8 cellular contexts compared by ENCODE assay signal in genomic region chr11:65444314-65445051, GRCh38. TPM values are rescaled to one million over a fixed set of nuclear protein-coding genes. Genes with fewer than 3 reads are reported as not detected.
DNase-seq lines count a peak whose midpoint lies in the region; ATAC-seq and TF ChIP-seq lines count a peak whose summit lies in the region.

No MANE protein-coding gene starts in this region.

- no peaks in the 10 kb centered on the region for H3K23me2 ChIP-seq in H9 (ENCODE audit: insufficient read length, low read depth, low read length, poor library complexity, severe bottlenecking)

- no peak for TF ChIP-seq CTCF in psoas muscle (IDR thresholded peaks at IDR 0.05)
- TF ChIP-seq CTCF in H9 (conservative IDR thresholded peaks at IDR 0.05), result no peak

- H2BK120ac ChIP-seq in H9 (ENCODE audit: low read depth, low read length, poor library complexity, severe bottlenecking), result no peak overlapping the region

- H3K23ac ChIP-seq in H9 (ENCODE audit: insufficient read length, low read depth, low read length), result no peak overlapping the region

- 28 to 55% (median 33%) methylated on average over 14 of the region's 14 CpGs for WGBS in psoas muscle, 3 donors
- WGBS in H9 (ENCODE audit: extremely low coverage, insufficient read length, low lambda C conversion rate), result no CpG with 5 or more reads among the region's 14 CpGs

- peaks cover 2 to 3% (median 2%) of the 10 kb centered on the region in 3 experiments; a peak in 5 of 7 replicates for H3K36me3 Mint-ChIP-seq in H9 (ENCODE audit: insufficient read depth in 1 of 3, low read depth in 3 of 3)

- no peak overlapping the region for H3K4ac ChIP-seq in H9 (ENCODE audit: low read depth, low read length)

- H3K79me2 ChIP-seq in H9 (ENCODE audit: insufficient read depth, low read length), result no peaks in the 10 kb centered on the region

- no peaks in the 10 kb centered on the region for H4K20me1 ChIP-seq in H9 (ENCODE audit: control insufficient read depth, insufficient read depth, insufficient read length)

- intact Hi-C loops in psoas muscle (cut with DNase I), result no loop called here

- H3K27ac Mint-ChIP-seq in H9, result no peak overlapping the region; a peak in 1 of 7 replicates

- no peak overlapping the region for H4K5ac ChIP-seq in H9 (ENCODE audit: insufficient read length, low read depth, low read length)

- no peaks in the 10 kb centered on the region for H3K9me3 ChIP-seq in psoas muscle
- H3K9me3 ChIP-seq in H9 (ENCODE audit: control insufficient read depth, low read depth, low read length), result no peaks in the 10 kb centered on the region

- no peak overlapping the region for H2AFZ ChIP-seq in H9 (ENCODE audit: low read length)

- H3K4me1 ChIP-seq in psoas muscle (peaks cover 4% of the 10 kb centered on the region), H9 (ENCODE audit: insufficient read depth, low read length) (no peaks in the 10 kb centered on the region)

- no peak overlapping the region for H3K4me2 ChIP-seq in H9 (ENCODE audit: insufficient read depth, insufficient read length, low read length)

- peaks cover 2 to 3% of the 10 kb centered on the region in 2 experiments for H3K9me3 Mint-ChIP-seq in H9

- no peak overlapping the region for H2BK12ac ChIP-seq in H9 (ENCODE audit: insufficient read length, low read depth, low read length)

- peaks cover 0 to 66% of the 10 kb centered on the region in 2 donors for H3K36me3 ChIP-seq in psoas muscle (ENCODE audit: insufficient read depth in 1 of 2, low read depth in 1 of 2)

- H3K14ac ChIP-seq in H9 (ENCODE audit: insufficient read depth, low read length), result no peak overlapping the region

- H4K8ac ChIP-seq in H9 (replicated peaks; ENCODE audit: insufficient read length, low read depth, low read length), result no peak overlapping the region

- ATAC-seq in SK-N-SH treated with all-trans-retinoic acid at 6 μM for 48 hours (peak; percentile 0; the same call in 1 of the 3 replicates), psoas muscle (no peak), GM21447 (IDR thresholded peaks at IDR 0.05; ENCODE audit: unreplicated experiment) (no peak)

- no peak overlapping the region for H2BK15ac ChIP-seq in H9 (ENCODE audit: low read depth, low read length)

- H3T11ph ChIP-seq in H9 (ENCODE audit: low read length), result no peak overlapping the region

- no peaks in the 10 kb centered on the region for H3K27me3 ChIP-seq in psoas muscle (ENCODE audit: insufficient read depth in 3 of 3, low read length in 2 of 3)
- no peaks in the 10 kb centered on the region for H3K27me3 ChIP-seq in H9 (ENCODE audit: insufficient read depth, low read length)

- no peaks in the 10 kb centered on the region for H3K79me1 ChIP-seq in H9 (ENCODE audit: insufficient read depth, low read depth, low read length, poor library complexity, severe bottlenecking)

- H3K27ac ChIP-seq in epithelial cell of prostate, result peak overlapping the region; percentile 67
- peak overlapping the region; percentile 79 for H3K27ac ChIP-seq in psoas muscle
- no peak overlapping the region for H3K27ac ChIP-seq in H9 (ENCODE audit: insufficient read length, low read depth, low read length)

- H3K4me3 ChIP-seq in psoas muscle, result no peak overlapping the region

- H2BK20ac ChIP-seq in H9 (ENCODE audit: low read depth, low read length, poor library complexity, severe bottlenecking), result no peak overlapping the region

- H4K91ac ChIP-seq in H9 (ENCODE audit: insufficient read length, low read depth, low read length), result no peak overlapping the region

- peaks cover 12 to 14% of the 10 kb centered on the region in 2 experiments for H3K4me1 Mint-ChIP-seq in H9

- no peak overlapping the region for H3K56ac ChIP-seq in H9 (ENCODE audit: insufficient read length, low read depth, low read length)

- no peak overlapping the region for H3K4me3 Mint-ChIP-seq in H9

- peak; percentile 32 for DNase-seq in ELF-1 (ENCODE audit: low read depth, low spot score)
- DNase-seq in epithelial cell of prostate (ENCODE audit: low read depth, low spot score), result no peak
- DNase-seq in psoas muscle, result peak in 1 of 2 donors; percentile 77
- no peak for DNase-seq in stimulated activated CD4-positive, alpha-beta T cell treated with anti-CD3 and anti-CD28 coated beads, Interleukin-4, amount 100 ng/mL, for 4 hours
- DNase-seq in H9, result no peak
- no peak for DNase-seq in NCI-H146 (lab: John Stamatoyannopoulos, UW)

- no peak overlapping the region for H2BK5ac ChIP-seq in H9 (ENCODE audit: insufficient read length, low read length)

- H3K9ac ChIP-seq in H9 (ENCODE audit: extremely low read depth, insufficient read length, low read length), result no peak overlapping the region

- H2AK5ac ChIP-seq in H9 (ENCODE audit: insufficient read length, low read length), result no peak overlapping the region

- peaks cover 24% of the 10 kb centered on the region for H3K27me3 Mint-ChIP-seq in H9 (ENCODE audit: low read depth)

- no peak overlapping the region for H3K18ac ChIP-seq in H9 (ENCODE audit: insufficient read length, low read depth, low read length)

TF ChIP-seq in SK-N-SH treated with all-trans-retinoic acid at 6 μM for 48 hours, 23 proteins besides CTCF, POLR2A, EP300 and RAD21 (continues in another document):
- TF ChIP-seq SNAI2 (CRISPR knock-in tag; IDR thresholded peaks at IDR 0.05) (no peak), OSR1 (CRISPR knock-in tag; IDR thresholded peaks at IDR 0.05) (no peak), PPARA (CRISPR knock-in tag; IDR thresholded peaks at IDR 0.05; ENCODE audit: borderline replicate concordance) (no peak), CSRNP3 (CRISPR knock-in tag; IDR thresholded peaks at IDR 0.05) (no peak), ISL1 (CRISPR knock-in tag; IDR thresholded peaks at IDR 0.05) (no peak), ZNF8 (CRISPR knock-in tag; IDR thresholded peaks at IDR 0.05) (peak; percentile 34; the same call in 1 of the 2 replicates), RARB (CRISPR knock-in tag; IDR thresholded peaks at IDR 0.05) (peak; percentile 95), ZFP30 (CRISPR knock-in tag; IDR thresholded peaks at IDR 0.05) (no peak; the same call in 1 of the 2 replicates), ZC3H10 (CRISPR knock-in tag; IDR thresholded peaks at IDR 0.05) (peak; percentile 73), ZFP3 (CRISPR knock-in tag; IDR thresholded peaks at IDR 0.05) (no peak), TSHZ2 (CRISPR knock-in tag; IDR thresholded peaks at IDR 0.05) (no peak), ZNF565 (CRISPR knock-in tag; conservative IDR thresholded peaks at IDR 0.05; ENCODE audit: low read depth) (0 out of 2 replicates have a peak, but pooled peaks have one; percentile 33), TOX (CRISPR knock-in tag; IDR thresholded peaks at IDR 0.05; ENCODE audit: borderline replicate concordance) (no peak; the same call in 1 of the 2 replicates)

RNA-seq across cellular contexts. Expression of gene NEAT1, which starts 21.9 kb away (rescaled TPM):
- 1,000 to 10,000 TPM in 1 of 4 donors, 100 to 1,000 TPM in 3; 517 to 1,759 (median 646) TPM for total RNA-seq in psoas muscle
- polyA plus RNA-seq in psoas muscle, result 100 to 1,000 TPM; 474 to 758 (median 716) TPM
- total RNA-seq in H9 (2021), result 11.1 and 12.7 TPM in 2 replicates

RNA-seq across cellular contexts. Expression of gene MALAT1, which starts 54.4 kb away (rescaled TPM):
- total RNA-seq in psoas muscle (over 10,000 TPM in 1 of 4 donors, 1,000 to 10,000 TPM in 3; 3,071 to 11,376 (median 4,986) TPM), H9 (2021) (1,700 and 1,934 TPM in 2 replicates)
- 100 to 1,000 TPM; 102 to 846 (median 299) TPM for polyA plus RNA-seq in psoas muscle

RNA-seq across cellular contexts. Expression of gene FRMD8, which starts 58.0 kb away (rescaled TPM):
- total RNA-seq in psoas muscle (10 to 100 TPM in 3 of 4 donors, 1 to 10 TPM in 1; 7.4 to 27.7 (median 13.9) TPM), H9 (2021) (19.0 and 22.7 TPM in 2 replicates)
- 10 to 100 TPM; 10.6 to 20.8 (median 12.9) TPM for polyA plus RNA-seq in psoas muscle

Comparison
In these comparisons a context has a peak if more than half of its experiments do, and no peak if none do; other contexts are left out.
1. RNA of gene NEAT1, which starts 21.9 kb away (total RNA-seq): 517 to 1,759 TPM in psoas muscle; 11.1 to 12.7 TPM in H9; every median in the first group is over 10 times any median in the second.